8 cellular contexts compared by ENCODE assay signal in the genomic region with DNA sequence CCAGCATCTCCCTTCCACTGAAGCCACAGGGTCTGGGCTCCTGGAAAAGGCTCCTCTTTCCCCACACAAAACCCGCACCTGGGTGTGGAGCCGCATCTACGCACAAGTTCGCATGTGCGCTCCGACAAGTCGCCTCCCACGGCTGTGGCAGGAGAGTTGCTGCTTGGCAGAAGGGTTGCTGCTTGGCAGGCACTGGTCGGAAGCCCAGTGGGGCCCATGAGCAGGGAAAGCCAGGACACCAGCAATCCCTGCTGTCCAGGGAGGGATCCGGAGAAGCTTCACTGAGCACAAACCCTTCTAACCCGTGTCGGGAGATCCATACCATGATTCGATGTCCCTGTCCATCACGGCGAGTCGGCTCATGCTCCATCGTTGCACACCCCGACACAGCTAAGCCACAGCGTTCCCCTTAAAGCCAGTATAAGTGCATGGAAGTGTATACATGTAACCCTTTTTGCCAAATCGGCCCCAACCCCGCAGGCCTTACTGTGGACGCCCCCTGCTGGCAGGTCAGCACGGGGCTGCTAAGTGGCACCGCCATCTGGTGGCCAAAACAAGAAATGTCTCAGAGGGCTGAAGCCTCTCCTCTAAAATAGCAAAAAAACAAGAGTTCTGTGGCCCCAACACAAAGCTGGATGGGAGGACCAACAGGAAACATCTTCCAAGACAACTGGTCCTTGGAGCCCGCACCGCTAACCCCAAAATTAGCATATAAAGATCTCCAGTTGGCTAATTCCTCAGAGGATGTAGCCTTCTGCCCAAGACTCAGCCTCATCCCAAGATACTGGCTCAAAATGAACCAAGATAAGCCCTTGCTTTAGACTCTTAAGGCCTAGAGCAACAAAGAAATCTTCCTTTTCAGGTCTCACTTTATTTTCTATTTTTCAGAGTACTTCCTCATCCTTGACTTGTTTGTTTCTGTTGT. TPM values are rescaled to one million over a fixed set of nuclear protein-coding genes. Genes with fewer than 3 reads are reported as not detected.
DNase-seq lines count a peak whose midpoint lies in the region; ATAC-seq and TF ChIP-seq lines count a peak whose summit lies in the region.

No MANE protein-coding gene starts in this region.

- 46 to 59% methylated on average over 7 to 26 of the region's 26 CpGs for WGBS in body of pancreas, 2 donors

- ATAC-seq in GM19463 (IDR thresholded peaks at IDR 0.05; ENCODE audit: unreplicated experiment) (peak; percentile 50), body of pancreas (peak; percentile 79), GM18870 (IDR thresholded peaks at IDR 0.05; ENCODE audit: unreplicated experiment) (no peak)

- H3K36me3 ChIP-seq in body of pancreas (replicated peaks in 1 of 2; ENCODE audit: insufficient read depth in 1 of 2, low read depth in 2 of 2), result no peaks in the 10 kb centered on the region

- H3K9me3 ChIP-seq in body of pancreas, result no peaks in the 10 kb centered on the region

- H3K4me1 ChIP-seq in body of pancreas, result peaks cover 4% of the 10 kb centered on the region

- no peak overlapping the region for H3K4me3 ChIP-seq in body of pancreas

- peak; percentile 99 for TF ChIP-seq CTCF in VCaP (conservative IDR thresholded peaks at IDR 0.05)
- TF ChIP-seq CTCF in body of pancreas (IDR thresholded peaks at IDR 0.05), result peak; percentile 97 to 100 (median 100)

- DNase-seq in AG08395 (ENCODE audit: low spot score) (peak; percentile 80), NCI-H2171 treated with DMSO at 0.1 percent for 48 hours (lab: John Stamatoyannopoulos, UW) (peak; percentile 75), body of pancreas (peak; percentile 76 to 86 (median 82)), iPS-NIHi7 (ENCODE audit: extremely low spot score) (peak; percentile 78)
- peak; percentile 75 to 90 (median 80) for DNase-seq in stimulated activated CD4-positive, alpha-beta T cell treated with anti-CD3 and anti-CD28 coated beads, Interleukin-12 subunit alpha, Interleukin-12 subunit beta, amount 100 ng/mL, for 48 hours (ENCODE audit: low read depth in 2 of 3, low spot score in 1 of 3)

- H3K27ac ChIP-seq in VCaP (peak overlapping the region; percentile 52), body of pancreas (no peak overlapping the region)

- intact Hi-C loops in body of pancreas (cut with DNase I), result loop anchor here (5.0 to 10.0 kb wide), 2 partner anchors 52 to 230 kb away; no protein-coding TSS in a partner anchor

- H3K27me3 ChIP-seq in body of pancreas, result no peaks in the 10 kb centered on the region

- TF ChIP-seq POLR2A in body of pancreas (IDR thresholded peaks at IDR 0.05), result no peak

RNA-seq across cellular contexts. Expression of gene ANKRD63, which starts 8.3 kb away (rescaled TPM):
- total RNA-seq in body of pancreas, result not detected

RNA-seq across cellular contexts. Expression of gene PLCB2, which starts 33.1 kb away (rescaled TPM):
- total RNA-seq in body of pancreas, result 1 to 10 TPM; 3.1 to 4.6 TPM

RNA-seq across cellular contexts. Expression of gene PAK6, which starts 35.7 kb away (rescaled TPM):
- 10 to 100 TPM; 14.8 to 22.4 TPM for total RNA-seq in body of pancreas

RNA-seq across cellular contexts. Expression of gene INAFM2, which starts 48.9 kb away (rescaled TPM):
- 10 to 100 TPM in 1 of 2 donors, 1 to 10 TPM in 1; 8.8 to 22.4 TPM for total RNA-seq in body of pancreas
